Comparison of ENCODE assay signal across 29 cellular contexts in the genomic region with DNA sequence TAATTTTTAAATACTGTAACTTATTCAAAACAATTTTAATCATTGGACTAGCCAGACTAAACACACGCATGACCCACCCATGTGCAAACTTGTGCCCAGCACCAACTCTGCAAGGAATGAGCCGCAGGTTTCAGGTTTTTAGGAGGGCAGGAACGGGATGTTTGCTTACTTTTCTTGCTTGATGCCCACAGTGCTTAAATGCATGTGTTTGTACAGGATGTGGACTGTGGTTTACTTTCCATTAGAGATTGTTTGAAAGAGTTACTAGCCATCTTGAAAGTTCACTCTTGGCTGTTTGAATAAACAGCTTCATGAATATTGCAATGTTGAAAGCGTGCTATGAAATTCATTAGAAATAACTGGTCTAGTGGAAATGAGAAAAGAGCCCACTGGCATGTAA.
"Had no signal": no experiment of that assay in that cellular context is flagged by ENCODE, and none has a peak within 500 bp of the region (broad histone marks: within the 10 kb centered on the region; RNA-seq: fewer than 3 reads in every experiment).

No MANE protein-coding gene starts in this region.

- H3K27me3 ChIP-seq: ascending aorta, cardiac muscle cell, MG63 had no signal

- DNase-seq: activated CD4-positive, alpha-beta memory T cell treated with anti-CD3 and anti-CD28 coated beads for 36 hours; activated CD4-positive, alpha-beta T cell treated with anti-CD3 and anti-CD28 coated beads, Interleukin-2, amount 50 U/mL, for 1 hour; activated CD4-positive, CD25-positive, alpha-beta regulatory T cell; activated CD8-positive, alpha-beta memory T cell treated with anti-CD3 and anti-CD28 coated beads, Interleukin-2, amount 50 U/mL, for 4 hours; activated gamma-delta T cell treated with Interleukin-2 at 50 U/mL for 16 hours; activated naive CD4-positive, alpha-beta T cell treated with anti-CD3 and anti-CD28 coated beads, Interleukin-2, amount 50 U/mL, for 16 hours; activated naive CD8-positive, alpha-beta T cell treated with anti-CD3 and anti-CD28 coated beads for 36 hours; activated T-cell treated with anti-CD3 and anti-CD28 coated beads for 4 hours; activated T-cell treated with anti-CD3 and anti-CD28 coated beads, Interleukin-2, amount 50 U/mL, for 4 hours; amniotic stem cell; Karpas-422; MG63; NCI-H1092; NCI-H1417; NCI-H146; NCI-H187; NCI-H2029 treated with DMSO at 0.1 percent for 48 hours; NCI-H2107; NCI-H2171; NCI-H510A; NCI-H526; NCI-H748 treated with DMSO at 0.1 percent for 48 hours; Right ventricle myocardium superior; SW 1271; T-helper 1 cell; T-helper 9 cell; WERI-Rb-1 had no signal

- H3K4me1 ChIP-seq: ascending aorta had no signal

- H3K9me3 ChIP-seq: ascending aorta, MG63 had no signal

- H3K36me3 ChIP-seq: ascending aorta, cardiac muscle cell, MG63, WERI-Rb-1 had no signal

- H3K4me3 ChIP-seq: ascending aorta, cardiac muscle cell, MG63 had no signal

- H3K27ac ChIP-seq: ascending aorta, cardiac muscle cell, WERI-Rb-1 had no signal
